Comparison of ENCODE assay signal across 8 cellular contexts in genomic region chr3:158644345-158644908, GRCh38.
A peak's percentile ranks its signal among the peaks of the same experiment; 100 is the strongest.
DNase-seq lines count a peak whose midpoint lies in the region; ATAC-seq, FAIRE-seq and TF ChIP-seq lines count a peak whose summit lies in the region.

Gene GFM1 (plus strand): TSS chr3:158644527. CDS start chr3:158644635, 108 bp downstream.

- peak within 1 kb of the TSS; percentile 98 for H3K4me3 ChIP-seq in AG09309 (ENCODE audit: control insufficient read depth, low read depth, low read length)

- peak; percentile 94 for TF ChIP-seq CTCF in AG09309 (IDR thresholded peaks at IDR 0.05; ENCODE audit: control insufficient read depth, insufficient read depth, low read depth, low read length, missing control alignments)

- peaks cover 29% of the 10 kb centered on the region for H3K36me3 Mint-ChIP-seq in central memory CD8-positive, alpha-beta T cell (ENCODE audit: insufficient read depth)

- H3K4me3 Mint-ChIP-seq in central memory CD8-positive, alpha-beta T cell, result peak within 1 kb of the TSS; percentile 88

- no peaks in the 10 kb centered on the region for H3K9me3 Mint-ChIP-seq in central memory CD8-positive, alpha-beta T cell

- DNase-seq in AG09309 (ENCODE audit: low read depth) (peak; percentile 79), NCI-H345 (lab: John Stamatoyannopoulos, UW) (peak; percentile 91)
- DNase-seq in activated CD4-positive, CD25-positive, alpha-beta regulatory T cell (lab: John Stamatoyannopoulos, UW), result peak; percentile 74 to 82 (median 78)
- DNase-seq in central memory CD8-positive, alpha-beta T cell (ENCODE audit: low spot score in 2 of 2), result peak; percentile 75 to 83
- peak; percentile 74 to 85 (median 77) for DNase-seq in stimulated activated CD4-positive, alpha-beta T cell treated with anti-CD3 and anti-CD28 coated beads, Interleukin-12 subunit alpha, Interleukin-12 subunit beta, amount 100 ng/mL, for 48 hours (ENCODE audit: low read depth in 2 of 3, low spot score in 1 of 3)

- no peaks in the 10 kb centered on the region for H3K27me3 Mint-ChIP-seq in central memory CD8-positive, alpha-beta T cell

- ATAC-seq in GM18909 (IDR thresholded peaks at IDR 0.05; ENCODE audit: poor library complexity, unreplicated experiment) (peak; percentile 99), HG03196 (IDR thresholded peaks at IDR 0.05; ENCODE audit: unreplicated experiment) (peak; percentile 99)
- peak; percentile 85 for ATAC-seq in central memory CD8-positive, alpha-beta T cell (replicated peaks; ENCODE audit: extremely low read depth, poor library complexity, severe bottlenecking)

- peaks cover 50% of the 10 kb centered on the region for H3K4me1 Mint-ChIP-seq in central memory CD8-positive, alpha-beta T cell

- peak; percentile 89 for FAIRE-seq in islet of Langerhans (lab: Jason Lieb, UNC)

- H3K27ac Mint-ChIP-seq in central memory CD8-positive, alpha-beta T cell (ENCODE audit: low read depth), result peak within 1 kb of the TSS; percentile 50

Comparison
In these comparisons a context has a peak if more than half of its experiments do, and no peak if none do; other contexts are left out.
1. Peak in every context shown above with its lines: DNase-seq, ATAC-seq and H3K4me3 ChIP-seq.